In genomic region chr17:20797292-20797691, GRCh38 we compare ENCODE assay signal across 13 cellular contexts.
"Had no signal": no experiment of that assay in that cellular context is flagged by ENCODE, and none has a peak within 500 bp of the region (broad histone marks: within the 10 kb centered on the region; RNA-seq: fewer than 3 reads in every experiment).

No MANE protein-coding gene starts in this region.

- H3K9me3 Mint-ChIP-seq: naive thymus-derived CD8-positive, alpha-beta T cell had no signal

- H3K9me3 ChIP-seq: esophagus muscularis mucosa, left lung, mucosa of descending colon, suprapubic skin had no signal

- ATAC-seq: left lung, mucosa of descending colon had no signal

- H3K36me3 Mint-ChIP-seq: naive thymus-derived CD8-positive, alpha-beta T cell had no signal

- H3K36me3 ChIP-seq: esophagus muscularis mucosa, left lung, suprapubic skin had no signal

- DNase-seq: activated CD8-positive, alpha-beta memory T cell treated with anti-CD3 and anti-CD28 coated beads for 24 hours; activated gamma-delta T cell treated with Interleukin-2 at 50 U/mL for 16 hours; caudate nucleus; left lung; mucosa of descending colon; naive thymus-derived CD8-positive, alpha-beta T cell; posterior cingulate gyrus; stimulated activated CD4-positive, alpha-beta T cell treated with anti-CD3 and anti-CD28 coated beads, Interleukin-2, amount 100 ng/mL, for 48 hours; stimulated activated naive CD4-positive, alpha-beta T cell; T-helper 9 cell; trophoblast cell had no signal

- H3K27me3 ChIP-seq: suprapubic skin had no signal

- H3K4me1 ChIP-seq: esophagus muscularis mucosa, left lung, suprapubic skin had no signal

- H3K4me3 ChIP-seq: esophagus muscularis mucosa, left lung, mucosa of descending colon, suprapubic skin had no signal

- H3K27ac ChIP-seq: esophagus muscularis mucosa, left lung, suprapubic skin had no signal
